In genomic region chr5:150670275-150670960, GRCh38 we compare ENCODE assay signal across 3 cellular contexts.
TF ChIP-seq lines count a peak whose summit lies in the region.

No MANE protein-coding gene starts in this region.

TF ChIP-seq in SK-N-SH, 30 proteins besides CTCF, POLR2A, EP300 and RAD21:
- peak; percentile 46 for TF ChIP-seq GATA2 (CRISPR knock-in tag; IDR thresholded peaks at IDR 0.05)
- TF ChIP-seq USF1 (IDR thresholded peaks at IDR 0.05; ENCODE audit: borderline replicate concordance, low read depth) = no peak

TF ChIP-seq in SK-N-SH treated with all-trans-retinoic acid at 6 μM for 48 hours, 23 proteins besides CTCF, POLR2A, EP300 and RAD21:
- TF ChIP-seq CSDC2 (CRISPR knock-in tag; IDR thresholded peaks at IDR 0.05) (no peak), CSRNP3 (CRISPR knock-in tag; IDR thresholded peaks at IDR 0.05) (no peak), TSHZ2 (CRISPR knock-in tag; IDR thresholded peaks at IDR 0.05) (no peak)

TF ChIP-seq in K562, 482 proteins besides CTCF, POLR2A, EP300 and RAD21:
- no peak for TF ChIP-seq STAG1 (CRISPR knock-in tag; IDR thresholded peaks at IDR 0.05; ENCODE audit: borderline replicate concordance)
- TF ChIP-seq FOXA3 (CRISPR knock-in tag; conservative IDR thresholded peaks at IDR 0.05 in 1 of 2, IDR thresholded peaks at IDR 0.05 in 1 of 2) = no peak
- TF ChIP-seq ATF7 (IDR thresholded peaks at IDR 0.05) = no peak
- TF ChIP-seq HLTF (IDR thresholded peaks at IDR 0.05) = no peak
- no peak for TF ChIP-seq ZNF398 (CRISPR knock-in tag; IDR thresholded peaks at IDR 0.05)
- no peak for TF ChIP-seq SMAD4 (CRISPR knock-in tag; conservative IDR thresholded peaks at IDR 0.05)
- no peak for TF ChIP-seq HMGN3 (IDR thresholded peaks at IDR 0.05; ENCODE audit: borderline replicate concordance, extremely low read depth, insufficient read length, low read depth, low read length)
- no peak for TF ChIP-seq ZNF589 (CRISPR knock-in tag; IDR thresholded peaks at IDR 0.05; ENCODE audit: low read depth)
- no peak for TF ChIP-seq ZBTB43 (CRISPR knock-in tag; IDR thresholded peaks at IDR 0.05)
- no peak for TF ChIP-seq MXI1 (IDR thresholded peaks at IDR 0.05; ENCODE audit: low read depth, low read length)
- TF ChIP-seq PURB (CRISPR knock-in tag; IDR thresholded peaks at IDR 0.05; ENCODE audit: low read depth) = no peak
- no peak for TF ChIP-seq U2AF2 (optimal IDR thresholded peaks at IDR 0.05; ENCODE audit: low read depth, low read length)
- TF ChIP-seq ZNF165 (CRISPR knock-in tag; IDR thresholded peaks at IDR 0.05; ENCODE audit: borderline replicate concordance) = no peak
- no peak for TF ChIP-seq ELF2 (CRISPR knock-in tag; IDR thresholded peaks at IDR 0.05)
- TF ChIP-seq FOS (IDR thresholded peaks at IDR 0.05; ENCODE audit: extremely low read depth, insufficient read length) = no peak
- no peak for TF ChIP-seq ZNF324 (CRISPR knock-in tag; IDR thresholded peaks at IDR 0.05)
- no peak for TF ChIP-seq ARID3B (CRISPR knock-in tag; IDR thresholded peaks at IDR 0.05; ENCODE audit: borderline replicate concordance)
- no peak for TF ChIP-seq FOXP4 (CRISPR knock-in tag; IDR thresholded peaks at IDR 0.05; ENCODE audit: borderline replicate concordance)
- no peak for TF ChIP-seq CREBBP (IDR thresholded peaks at IDR 0.05; ENCODE audit: low read depth, low read length)
- TF ChIP-seq ZNF263 (CRISPR knock-in tag; IDR thresholded peaks at IDR 0.05; ENCODE audit: borderline replicate concordance) = no peak
